ENCODE assay signal across 8 cellular contexts in the genomic region with DNA sequence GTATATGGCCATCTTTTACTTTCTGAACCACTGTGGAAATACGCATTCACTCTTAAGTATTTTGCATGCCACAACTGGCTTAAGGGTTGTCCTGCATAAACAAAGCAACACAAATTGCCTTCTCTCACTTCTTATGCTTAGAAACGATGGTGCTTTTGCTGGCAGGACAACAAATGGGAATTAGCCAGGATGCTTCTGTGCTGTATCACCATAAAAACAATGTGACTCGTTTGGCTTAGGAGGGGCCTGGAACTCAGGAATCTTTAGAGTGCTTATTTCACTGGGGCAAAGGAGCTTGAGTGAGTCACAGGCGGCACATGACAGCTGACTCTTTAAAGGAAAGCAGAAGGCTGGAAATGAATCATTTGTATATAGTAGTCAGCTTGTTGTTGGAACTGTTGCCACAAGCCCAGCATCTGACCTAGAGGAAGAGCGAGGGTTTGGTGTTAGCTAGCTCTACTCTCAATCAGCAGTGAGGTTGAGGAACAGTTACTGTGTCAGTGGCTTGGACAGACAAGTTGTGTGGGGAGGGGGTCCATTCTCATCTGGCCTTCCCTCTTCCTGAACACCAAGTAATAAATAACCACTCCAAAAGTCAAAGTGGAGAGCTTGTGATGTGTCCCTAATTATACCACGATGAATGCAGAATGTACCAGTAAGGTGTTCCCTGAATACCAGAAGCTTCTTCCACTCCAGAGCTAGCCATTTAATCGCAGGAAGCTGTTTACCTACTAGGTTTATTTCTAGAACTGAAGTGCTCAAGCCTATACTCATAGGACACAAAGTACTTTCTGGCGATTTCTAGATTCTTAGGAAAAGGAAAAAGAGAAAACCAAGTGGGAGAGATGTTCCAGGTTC.
DNase-seq lines count a peak whose midpoint lies in the region; ATAC-seq and TF ChIP-seq lines count a peak whose summit lies in the region.

No MANE protein-coding gene starts in this region.

- no peaks in the 10 kb centered on the region for H3K79me2 ChIP-seq in neural progenitor cell (ENCODE audit: low read depth)

- H3K4me3 Mint-ChIP-seq in natural killer cell treated with Interleukin-12 subunit alpha and Interleukin-12 subunit beta and Interleukin-15 and Interleukin-18, amount 100 ng/mL, for 72 hours: peak overlapping the region; percentile 53
- no peak overlapping the region for H3K4me3 Mint-ChIP-seq in natural killer cell
- H3K4me3 Mint-ChIP-seq in activated CD4-positive, alpha-beta T cell treated with anti-CD3 and anti-CD28 coated beads, Interleukin-2, amount 10 ng/mL, durations not matched to agents 7 days and 5 days: no peak overlapping the region
- H3K4me3 Mint-ChIP-seq in neural progenitor cell: no peak overlapping the region

- H3K27me3 ChIP-seq in neural progenitor cell: no peaks in the 10 kb centered on the region
- H3K27me3 ChIP-seq in vagina: no peaks in the 10 kb centered on the region

- H3K9me3 ChIP-seq in neural progenitor cell (ENCODE audit: low read depth) (no peaks in the 10 kb centered on the region), vagina (no peaks in the 10 kb centered on the region)

- H3K9me3 Mint-ChIP-seq in natural killer cell treated with Interleukin-12 subunit alpha and Interleukin-12 subunit beta and Interleukin-15 and Interleukin-18, amount 100 ng/mL, for 72 hours: no peaks in the 10 kb centered on the region
- no peaks in the 10 kb centered on the region for H3K9me3 Mint-ChIP-seq in natural killer cell
- peaks cover 4% of the 10 kb centered on the region for H3K9me3 Mint-ChIP-seq in activated CD4-positive, alpha-beta T cell treated with anti-CD3 and anti-CD28 coated beads, Interleukin-2, amount 10 ng/mL, durations not matched to agents 7 days and 5 days
- no peaks in the 10 kb centered on the region for H3K9me3 Mint-ChIP-seq in neural progenitor cell

- ATAC-seq in natural killer cell treated with Interleukin-12 subunit alpha and Interleukin-12 subunit beta and Interleukin-15 and Interleukin-18, amount 100 ng/mL, for 72 hours: peak; percentile 79 to 91
- no peak for ATAC-seq in natural killer cell
- ATAC-seq in GM19467 (IDR thresholded peaks at IDR 0.05; ENCODE audit: unreplicated experiment): no peak

- CTCF ChIA-PET in activated CD4-positive, alpha-beta T cell treated with anti-CD3 and anti-CD28 coated beads, Interleukin-2, amount 10 ng/mL, durations not matched to agents 7 days and 5 days (lab: Charles Lee): interaction anchor here (0.7 kb wide), 1 partner anchor 80 kb away, joined by 3 read pairs; no protein-coding TSS in a partner anchor

- H3K36me3 ChIP-seq in neural progenitor cell (no peaks in the 10 kb centered on the region), vagina (peaks cover 0 to 6% of the 10 kb centered on the region in 2 donors)

- H3K4me1 Mint-ChIP-seq in natural killer cell treated with Interleukin-12 subunit alpha and Interleukin-12 subunit beta and Interleukin-15 and Interleukin-18, amount 100 ng/mL, for 72 hours (ENCODE audit: low read depth in 2 of 2): peaks cover 21 to 22% of the 10 kb centered on the region in 2 donors
- H3K4me1 Mint-ChIP-seq in natural killer cell (peaks cover 0 to 12% of the 10 kb centered on the region in 2 donors), neural progenitor cell (peaks cover 12% of the 10 kb centered on the region)
- H3K4me1 Mint-ChIP-seq in activated CD4-positive, alpha-beta T cell treated with anti-CD3 and anti-CD28 coated beads, Interleukin-2, amount 10 ng/mL, durations not matched to agents 7 days and 5 days: peaks cover 17% of the 10 kb centered on the region

- H3K27ac ChIP-seq in neural progenitor cell: no peak overlapping the region
- H3K27ac ChIP-seq in vagina: peak overlapping the region; percentile 91

- TF ChIP-seq CTCF in natural killer cell (IDR thresholded peaks at IDR 0.05) (no peak), fibroblast of pulmonary artery (IDR thresholded peaks at IDR 0.05; ENCODE audit: low read length, missing control alignments) (no peak), neural progenitor cell (IDR thresholded peaks at IDR 0.05) (no peak), vagina (IDR thresholded peaks at IDR 0.05) (no peak)

- no peak for TF ChIP-seq POLR2A in vagina (IDR thresholded peaks at IDR 0.05)

- H3K27me3 Mint-ChIP-seq in natural killer cell treated with Interleukin-12 subunit alpha and Interleukin-12 subunit beta and Interleukin-15 and Interleukin-18, amount 100 ng/mL, for 72 hours: no peaks in the 10 kb centered on the region
- H3K27me3 Mint-ChIP-seq in natural killer cell (ENCODE audit: low read depth in 2 of 2): no peaks in the 10 kb centered on the region
- H3K27me3 Mint-ChIP-seq in activated CD4-positive, alpha-beta T cell treated with anti-CD3 and anti-CD28 coated beads, Interleukin-2, amount 10 ng/mL, durations not matched to agents 7 days and 5 days: no peaks in the 10 kb centered on the region
- no peaks in the 10 kb centered on the region for H3K27me3 Mint-ChIP-seq in neural progenitor cell (ENCODE audit: insufficient read depth, low read depth)

- intact Hi-C loops in natural killer cell (cut with micrococcal nuclease) (no loop called here), vagina (cut with DNase I) (loop anchor here (2.0 kb wide), 1 partner anchor 24 kb away; no protein-coding TSS in a partner anchor)

- H3K4me3 ChIP-seq in fibroblast of pulmonary artery (replicated peaks; ENCODE audit: low read depth, low read length): peak overlapping the region; percentile 11
- H3K4me3 ChIP-seq in neural progenitor cell: no peak overlapping the region
- peak overlapping the region in 1 of 2 donors; percentile 12 for H3K4me3 ChIP-seq in vagina

- peak overlapping the region; percentile 57 to 67 for H3K27ac Mint-ChIP-seq in natural killer cell treated with Interleukin-12 subunit alpha and Interleukin-12 subunit beta and Interleukin-15 and Interleukin-18, amount 100 ng/mL, for 72 hours
- H3K27ac Mint-ChIP-seq in natural killer cell (peak overlapping the region in 1 of 2 donors; percentile 11), neural progenitor cell (no peak overlapping the region)
- H3K27ac Mint-ChIP-seq in activated CD4-positive, alpha-beta T cell treated with anti-CD3 and anti-CD28 coated beads, Interleukin-2, amount 10 ng/mL, durations not matched to agents 7 days and 5 days: no peak overlapping the region

- POLR2A ChIA-PET in activated CD4-positive, alpha-beta T cell treated with anti-CD3 and anti-CD28 coated beads, Interleukin-2, amount 10 ng/mL, durations not matched to agents 7 days and 5 days (lab: Charles Lee): no interaction called here

- H3F3A ChIP-seq in neural progenitor cell (ENCODE audit: low read depth): no peaks in the 10 kb centered on the region

- H4K20me1 ChIP-seq in neural progenitor cell (ENCODE audit: low read depth): no peaks in the 10 kb centered on the region

- no peaks in the 10 kb centered on the region for H3K36me3 Mint-ChIP-seq in natural killer cell treated with Interleukin-12 subunit alpha and Interleukin-12 subunit beta and Interleukin-15 and Interleukin-18, amount 100 ng/mL, for 72 hours
- H3K36me3 Mint-ChIP-seq in natural killer cell (no peaks in the 10 kb centered on the region), neural progenitor cell (peaks cover 9% of the 10 kb centered on the region)
- H3K36me3 Mint-ChIP-seq in activated CD4-positive, alpha-beta T cell treated with anti-CD3 and anti-CD28 coated beads, Interleukin-2, amount 10 ng/mL, durations not matched to agents 7 days and 5 days (ENCODE audit: low read depth): peaks cover 30% of the 10 kb centered on the region

- no peak overlapping the region for H3K9ac ChIP-seq in neural progenitor cell

- no peak overlapping the region for H2AFZ ChIP-seq in neural progenitor cell (replicated peaks)

- peaks cover 9% of the 10 kb centered on the region for H3K4me1 ChIP-seq in neural progenitor cell
- peaks cover 22% of the 10 kb centered on the region for H3K4me1 ChIP-seq in vagina

- no peak overlapping the region for H3K4me2 ChIP-seq in neural progenitor cell

- DNase-seq in natural killer cell treated with Interleukin-12 subunit alpha and Interleukin-12 subunit beta and Interleukin-15 and Interleukin-18, amount 100 ng/mL, for 72 hours (ENCODE audit: low spot score): no peak
- DNase-seq in natural killer cell (no peak), fibroblast of pulmonary artery (ENCODE audit: low read depth) (peak; percentile 100), neural progenitor cell (ENCODE audit: low spot score) (peak; percentile 62), vagina (ENCODE audit: extremely low spot score in 2 of 2) (peak; percentile 97 to 98), NCI-H187 treated with DMSO at 0.1 percent for 48 hours (lab: John Stamatoyannopoulos, UW) (no peak)
- peak; percentile 7 for DNase-seq in activated CD4-positive, alpha-beta T cell treated with anti-CD3 and anti-CD28 coated beads, Interleukin-2, amount 10 ng/mL, durations not matched to agents 7 days and 5 days

Comparison
In these comparisons a context has a peak if more than half of its experiments do, and no peak if none do; other contexts are left out.
1. ATAC-seq: peak in natural killer cell treated with Interleukin-12 subunit alpha and Interleukin-12 subunit beta and Interleukin-15 and Interleukin-18, amount 100 ng/mL, for 72 hours (2 of 2); none in natural killer cell (0 of 3) and GM19467 (single experiment).
2. DNase-seq: peak in activated CD4-positive, alpha-beta T cell treated with anti-CD3 and anti-CD28 coated beads, Interleukin-2, amount 10 ng/mL, durations not matched to agents 7 days and 5 days (single experiment), fibroblast of pulmonary artery (single experiment), neural progenitor cell (single experiment) and vagina (2 of 2); none in natural killer cell treated with Interleukin-12 subunit alpha and Interleukin-12 subunit beta and Interleukin-15 and Interleukin-18, amount 100 ng/mL, for 72 hours (single experiment), natural killer cell (single experiment) and NCI-H187 treated with DMSO at 0.1 percent for 48 hours (single experiment).
3. H3K27ac Mint-ChIP-seq: peak in natural killer cell treated with Interleukin-12 subunit alpha and Interleukin-12 subunit beta and Interleukin-15 and Interleukin-18, amount 100 ng/mL, for 72 hours (2 of 2); none in activated CD4-positive, alpha-beta T cell treated with anti-CD3 and anti-CD28 coated beads, Interleukin-2, amount 10 ng/mL, durations not matched to agents 7 days and 5 days (single experiment) and neural progenitor cell (single experiment).